Comparison of ENCODE assay signal across 16 cellular contexts in genomic region chr16:88378836-88379693, GRCh38. TPM values are rescaled to one million over a fixed set of nuclear protein-coding genes. Genes with fewer than 3 reads are reported as not detected.
DNase-seq lines count a peak whose midpoint lies in the region; ATAC-seq and TF ChIP-seq lines count a peak whose summit lies in the region.
"Had no signal": no experiment of that assay in that cellular context is flagged by ENCODE, and none has a peak within 500 bp of the region (broad histone marks: within the 10 kb centered on the region; RNA-seq: fewer than 3 reads in every experiment).

No MANE protein-coding gene starts in this region.

- peak overlapping the region; percentile 78 for H4K8ac ChIP-seq in neuronal stem cell (ENCODE audit: low read depth, low read length)

- peaks cover 0 to 2% of the 10 kb centered on the region in 2 donors for H3K4me1 Mint-ChIP-seq in natural killer cell treated with Interleukin-12 subunit alpha and Interleukin-12 subunit beta and Interleukin-15 and Interleukin-18, amount 100 ng/mL, for 72 hours (ENCODE audit: low read depth in 2 of 2)
- peaks cover 0 to 4% of the 10 kb centered on the region in 2 donors for H3K4me1 Mint-ChIP-seq in natural killer cell

- H2AFZ ChIP-seq in neuronal stem cell (ENCODE audit: low read length): no peak overlapping the region

- peaks cover 0 to 3% of the 10 kb centered on the region in 2 donors for H3K36me3 ChIP-seq in neuronal stem cell (replicated peaks in 1 of 2; ENCODE audit: control insufficient read depth in 2 of 2, insufficient read depth in 2 of 2, low read length in 2 of 2)
- H3K36me3 ChIP-seq: Peyer's patch had no signal

- H3K27me3 Mint-ChIP-seq in natural killer cell treated with Interleukin-12 subunit alpha and Interleukin-12 subunit beta and Interleukin-15 and Interleukin-18, amount 100 ng/mL, for 72 hours: peaks cover 7 to 10% of the 10 kb centered on the region in 2 donors
- peaks cover 6 to 11% of the 10 kb centered on the region in 2 donors for H3K27me3 Mint-ChIP-seq in natural killer cell (ENCODE audit: low read depth in 2 of 2)

- peak overlapping the region; percentile 49 for H3K23ac ChIP-seq in neuronal stem cell (ENCODE audit: low read depth, low read length, poor library complexity)

- no peak overlapping the region for H4K91ac ChIP-seq in neuronal stem cell (ENCODE audit: low read depth, low read length, poor library complexity)

- H3K9ac ChIP-seq in neuronal stem cell (ENCODE audit: low read depth, low read length, poor library complexity): no peak overlapping the region
- H3K9ac ChIP-seq: KMS-11 had no signal

- no peaks in the 10 kb centered on the region for H3K79me1 ChIP-seq in neuronal stem cell (ENCODE audit: low read depth, low read length)

- DNase-seq in natural killer cell treated with Interleukin-12 subunit alpha and Interleukin-12 subunit beta and Interleukin-15 and Interleukin-18, amount 100 ng/mL, for 72 hours (ENCODE audit: low spot score): peak; percentile 59
- DNase-seq in natural killer cell (no peak), left ventricle myocardium superior (peak; percentile 21), neuronal stem cell (ENCODE audit: low spot score) (no peak), retina (no peak), LoVo (ENCODE audit: low spot score) (no peak)
- DNase-seq: CD4-positive, CD25-positive, alpha-beta regulatory T cell; GDM1; MM.1S; NCI-H1105; NCI-H187; NCI-H774; Peyer's patch had no signal

- H2BK5ac ChIP-seq in neuronal stem cell (ENCODE audit: low read length): peak overlapping the region; percentile 92

- H2BK12ac ChIP-seq in neuronal stem cell (ENCODE audit: low read length): no peak overlapping the region

- H3K4me1 ChIP-seq in neuronal stem cell (ENCODE audit: control insufficient read depth in 2 of 2, insufficient read depth in 1 of 2, low read depth in 1 of 2, low read length in 2 of 2): peaks cover 6 to 8% of the 10 kb centered on the region in 2 donors

- no peak for ATAC-seq in natural killer cell treated with Interleukin-12 subunit alpha and Interleukin-12 subunit beta and Interleukin-15 and Interleukin-18, amount 100 ng/mL, for 72 hours
- ATAC-seq in natural killer cell: no peak
- ATAC-seq in left ventricle myocardium superior: no peak
- ATAC-seq in HG03280 (IDR thresholded peaks at IDR 0.05; ENCODE audit: unreplicated experiment): no peak
- no peak for ATAC-seq in HG02759 (IDR thresholded peaks at IDR 0.05; ENCODE audit: unreplicated experiment)

- TF ChIP-seq CTCF in natural killer cell (IDR thresholded peaks at IDR 0.05): no peak

- no peak overlapping the region for H3K27ac ChIP-seq in neuronal stem cell (replicated peaks; ENCODE audit: low read length)
- H3K27ac ChIP-seq: KMS-11, Peyer's patch had no signal

- WGBS in neuronal stem cell (ENCODE audit: extremely low coverage in 2 of 2, insufficient read length in 2 of 2, insufficient replicate concordance in 1 of 2), 2 donors: no CpG with 5 or more reads among the region's 25 CpGs

- no peak overlapping the region for H3K4me2 ChIP-seq in neuronal stem cell (ENCODE audit: insufficient read depth, low read length, poor library complexity, severe bottlenecking)
- H3K4me2 ChIP-seq: KMS-11 had no signal

- no peak overlapping the region for H3K4me3 ChIP-seq in neuronal stem cell (ENCODE audit: low read length in 2 of 2)
- H3K4me3 ChIP-seq: Peyer's patch had no signal

- H3K4ac ChIP-seq in neuronal stem cell (ENCODE audit: low read length): no peak overlapping the region

- H3K27ac Mint-ChIP-seq in natural killer cell treated with Interleukin-12 subunit alpha and Interleukin-12 subunit beta and Interleukin-15 and Interleukin-18, amount 100 ng/mL, for 72 hours: no peak overlapping the region
- no peak overlapping the region for H3K27ac Mint-ChIP-seq in natural killer cell

- H3K4me3 Mint-ChIP-seq in natural killer cell treated with Interleukin-12 subunit alpha and Interleukin-12 subunit beta and Interleukin-15 and Interleukin-18, amount 100 ng/mL, for 72 hours: no peak overlapping the region
- H3K4me3 Mint-ChIP-seq in natural killer cell: no peak overlapping the region
- H3K4me3 Mint-ChIP-seq: CD4-positive, CD25-positive, alpha-beta regulatory T cell had no signal

- H2BK15ac ChIP-seq in neuronal stem cell (ENCODE audit: low read length): peak overlapping the region; percentile 78

- no peaks in the 10 kb centered on the region for H3K9me3 Mint-ChIP-seq in natural killer cell treated with Interleukin-12 subunit alpha and Interleukin-12 subunit beta and Interleukin-15 and Interleukin-18, amount 100 ng/mL, for 72 hours
- no peaks in the 10 kb centered on the region for H3K9me3 Mint-ChIP-seq in natural killer cell

- intact Hi-C loops in natural killer cell (cut with micrococcal nuclease) (no loop called here), left ventricle myocardium superior (cut with micrococcal nuclease) (no loop called here)

- H3K18ac ChIP-seq in neuronal stem cell (ENCODE audit: low read length): peak overlapping the region; percentile 45

- peaks cover 0 to 10% of the 10 kb centered on the region in 2 donors for H3K9me3 ChIP-seq in neuronal stem cell (replicated peaks in 1 of 2; ENCODE audit: control insufficient read depth in 2 of 2, insufficient read depth in 1 of 2, low read depth in 1 of 2, low read length in 2 of 2)
- H3K9me3 ChIP-seq: Peyer's patch had no signal

- peak overlapping the region; percentile 64 for H2AK5ac ChIP-seq in neuronal stem cell (ENCODE audit: low read depth, low read length)

- peaks cover 7 to 73% (median 38%) of the 10 kb centered on the region in 3 experiments for H3K27me3 ChIP-seq in neuronal stem cell (ENCODE audit: control insufficient read depth in 3 of 3, insufficient read depth in 3 of 3, low read depth in 1 of 3, low read length in 3 of 3)

- H3K36me3 Mint-ChIP-seq in natural killer cell treated with Interleukin-12 subunit alpha and Interleukin-12 subunit beta and Interleukin-15 and Interleukin-18, amount 100 ng/mL, for 72 hours: no peaks in the 10 kb centered on the region
- H3K36me3 Mint-ChIP-seq in natural killer cell: no peaks in the 10 kb centered on the region
- H3K36me3 Mint-ChIP-seq: CD4-positive, CD25-positive, alpha-beta regulatory T cell had no signal

- H2BK120ac ChIP-seq in neuronal stem cell (ENCODE audit: low read depth, low read length): no peak overlapping the region

- H3K14ac ChIP-seq in neuronal stem cell (ENCODE audit: low read length): peak overlapping the region; percentile 32

RNA-seq across cellular contexts. Expression of gene ZNF469, which starts 3.7 kb away (rescaled TPM):
- total RNA-seq in natural killer cell treated with Interleukin-12 subunit alpha and Interleukin-12 subunit beta and Interleukin-15 and Interleukin-18, amount 100 ng/mL, for 72 hours: 1 to 10 TPM; 3.0 to 6.1 TPM
- 1 to 10 TPM; 4.5 to 5.8 (median 4.9) TPM for total RNA-seq in natural killer cell
- 1.0 TPM for total RNA-seq in left ventricle myocardium superior
- polyA plus RNA-seq in neuronal stem cell (2013, experiment 1 of 2): 0.26 TPM
- 0.29 TPM for polyA plus RNA-seq in neuronal stem cell (2013, experiment 2 of 2)

Comparison
In these comparisons a context has a peak if more than half of its experiments do, and no peak if none do; other contexts are left out.
1. DNase-seq: peak in natural killer cell treated with Interleukin-12 subunit alpha and Interleukin-12 subunit beta and Interleukin-15 and Interleukin-18, amount 100 ng/mL, for 72 hours (single experiment) and left ventricle myocardium superior (single experiment); none in natural killer cell (single experiment), neuronal stem cell (single experiment), retina (single experiment) and LoVo (single experiment).